In the genomic region with DNA sequence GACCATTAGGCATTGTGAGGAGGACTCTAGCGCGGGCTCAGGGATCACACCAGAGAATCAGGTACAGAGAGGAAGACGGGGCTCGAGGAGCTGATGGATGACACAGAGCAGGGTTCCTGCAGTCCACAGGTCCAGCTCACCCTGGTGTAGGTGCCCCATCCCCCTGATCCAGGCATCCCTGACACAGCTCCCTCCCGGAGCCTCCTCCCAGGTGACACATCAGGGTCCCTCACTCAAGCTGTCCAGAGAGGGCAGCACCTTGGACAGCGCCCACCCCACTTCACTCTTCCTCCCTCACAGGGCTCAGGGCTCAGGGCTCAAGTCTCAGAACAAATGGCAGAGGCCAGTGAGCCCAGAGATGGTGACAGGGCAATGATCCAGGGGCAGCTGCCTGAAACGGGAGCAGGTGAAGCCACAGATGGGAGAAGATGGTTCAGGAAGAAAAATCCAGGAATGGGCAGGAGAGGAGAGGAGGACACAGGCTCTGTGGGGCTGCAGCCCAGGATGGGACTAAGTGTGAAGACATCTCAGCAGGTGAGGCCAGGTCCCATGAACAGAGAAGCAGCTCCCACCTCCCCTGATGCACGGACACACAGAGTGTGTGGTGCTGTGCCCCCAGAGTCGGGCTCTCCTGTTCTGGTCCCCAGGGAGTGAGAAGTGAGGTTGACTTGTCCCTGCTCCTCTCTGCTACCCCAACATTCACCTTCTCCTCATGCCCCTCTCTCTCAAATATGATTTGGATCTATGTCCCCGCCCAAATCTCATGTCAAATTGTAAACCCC, we compare ENCODE assay signal across 11 cellular contexts. TPM values are rescaled to one million over a fixed set of nuclear protein-coding genes. Genes with fewer than 3 reads are reported as not detected.
A peak's percentile ranks its signal among the peaks of the same experiment; 100 is the strongest.
DNase-seq lines count a peak whose midpoint lies in the region; ATAC-seq and TF ChIP-seq lines count a peak whose summit lies in the region.
"Had no signal": no experiment of that assay in that cellular context is flagged by ENCODE, and none has a peak within 500 bp of the region (broad histone marks: within the 10 kb centered on the region; RNA-seq: fewer than 3 reads in every experiment).

No MANE protein-coding gene starts in this region.

- H3K36me3 Mint-ChIP-seq in activated CD8-positive, alpha-beta T cell treated with anti-CD3 and anti-CD28 coated beads for 36 hours (ENCODE audit: low read depth), result no peaks in the 10 kb centered on the region

- no peak for TF ChIP-seq CTCF in left ventricle myocardium inferior (IDR thresholded peaks at IDR 0.05; ENCODE audit: borderline replicate concordance)
- TF ChIP-seq CTCF in activated CD8-positive, alpha-beta T cell treated with anti-CD3 and anti-CD28 coated beads for 36 hours (IDR thresholded peaks at IDR 0.05), result no peak

- peaks cover 37% of the 10 kb centered on the region for H3K27me3 Mint-ChIP-seq in activated CD8-positive, alpha-beta T cell treated with anti-CD3 and anti-CD28 coated beads for 36 hours

- no peak overlapping the region for H3K4me3 Mint-ChIP-seq in activated CD8-positive, alpha-beta T cell treated with anti-CD3 and anti-CD28 coated beads for 36 hours

- no peak for ATAC-seq in Right ventricle myocardium superior (ENCODE audit: poor library complexity)
- no peak for ATAC-seq in activated CD8-positive, alpha-beta T cell treated with anti-CD3 and anti-CD28 coated beads for 36 hours
- ATAC-seq: foreskin keratinocyte had no signal

- H3K4me1 Mint-ChIP-seq in activated CD8-positive, alpha-beta T cell treated with anti-CD3 and anti-CD28 coated beads for 36 hours (ENCODE audit: low read depth), result no peaks in the 10 kb centered on the region

- no peaks in the 10 kb centered on the region for H3K36me3 ChIP-seq in left ventricle myocardium inferior
- H3K36me3 ChIP-seq: vagina had no signal

- H3K27me3 ChIP-seq in left ventricle myocardium inferior (ENCODE audit: low read depth), result peaks cover 88% of the 10 kb centered on the region
- H3K27me3 ChIP-seq: foreskin keratinocyte, vagina had no signal

- CTCF ChIA-PET in activated CD8-positive, alpha-beta T cell treated with anti-CD3 and anti-CD28 coated beads for 36 hours (lab: Charles Lee), result interaction anchor here (0.8 to 3.1 kb wide), 8 partner anchors 15 to 88 kb away, joined by 3 to 50 read pairs (median 12); partner anchors contain the start of gene CEACAM6

- H3K27ac ChIP-seq in left ventricle myocardium inferior (replicated peaks), result no peak overlapping the region
- H3K27ac ChIP-seq: foreskin keratinocyte, vagina had no signal

- DNase-seq in left ventricle myocardium inferior (peak; percentile 18), Right ventricle myocardium superior (no peak), iPS-NIHi11 (ENCODE audit: low spot score) (peak; percentile 47), DMS153 treated with DMSO at 0.1 percent for 48 hours (lab: John Stamatoyannopoulos, UW; ENCODE audit: unreplicated experiment) (no peak), superior temporal gyrus (ENCODE audit: extremely low spot score) (no peak), NCI-H2227 treated with DMSO at 0.1 percent for 48 hours (lab: John Stamatoyannopoulos, UW) (no peak), 8988T (no peak)
- peak; percentile 58 for DNase-seq in activated CD8-positive, alpha-beta T cell treated with anti-CD3 and anti-CD28 coated beads for 36 hours
- DNase-seq: foreskin keratinocyte, NCI-H1417 treated with DMSO at 0.1 percent for 48 hours had no signal

- H3K9me3 ChIP-seq in left ventricle myocardium inferior (replicated peaks), result no peaks in the 10 kb centered on the region
- H3K9me3 ChIP-seq: vagina had no signal

- intact Hi-C loops in left ventricle myocardium inferior (cut with micrococcal nuclease) (no loop called here), Right ventricle myocardium superior (cut with DNase I) (no loop called here)
- intact Hi-C loops in activated CD8-positive, alpha-beta T cell treated with anti-CD3 and anti-CD28 coated beads for 36 hours (cut with micrococcal nuclease), result loop anchor here (2.0 kb wide), 1 partner anchor 41 kb away; no protein-coding TSS in a partner anchor

- H3K4me3 ChIP-seq in left ventricle myocardium inferior, result no peak overlapping the region
- H3K4me3 ChIP-seq: vagina had no signal

- H3K4me1 ChIP-seq in left ventricle myocardium inferior, result no peaks in the 10 kb centered on the region
- H3K4me1 ChIP-seq: foreskin keratinocyte, vagina had no signal

- no peak overlapping the region for H3K27ac Mint-ChIP-seq in activated CD8-positive, alpha-beta T cell treated with anti-CD3 and anti-CD28 coated beads for 36 hours

- POLR2A ChIA-PET in activated CD8-positive, alpha-beta T cell treated with anti-CD3 and anti-CD28 coated beads for 36 hours (lab: Charles Lee), result no interaction called here

- H3K9me3 Mint-ChIP-seq in activated CD8-positive, alpha-beta T cell treated with anti-CD3 and anti-CD28 coated beads for 36 hours, result no peaks in the 10 kb centered on the region

RNA-seq across cellular contexts. Expression of gene CEACAM5, which starts 2.8 kb away (rescaled TPM):
- total RNA-seq in left ventricle myocardium inferior, result 0.19 TPM
- total RNA-seq in Right ventricle myocardium superior, result not detected
- not detected for total RNA-seq in activated CD8-positive, alpha-beta T cell treated with anti-CD3 and anti-CD28 coated beads for 36 hours
- total RNA-seq: foreskin keratinocyte had no signal

RNA-seq across cellular contexts. Expression of gene CEACAM7, which starts 17.5 kb away (rescaled TPM):
- total RNA-seq in left ventricle myocardium inferior (0.16 TPM), Right ventricle myocardium superior (not detected)
- not detected for total RNA-seq in activated CD8-positive, alpha-beta T cell treated with anti-CD3 and anti-CD28 coated beads for 36 hours
- total RNA-seq: foreskin keratinocyte had no signal

RNA-seq across cellular contexts. Expression of gene CEACAM6, which starts 49.7 kb away (rescaled TPM):
- total RNA-seq in left ventricle myocardium inferior, result 0.11 TPM
- total RNA-seq in Right ventricle myocardium superior, result not detected
- not detected for total RNA-seq in activated CD8-positive, alpha-beta T cell treated with anti-CD3 and anti-CD28 coated beads for 36 hours

Comparison
In these comparisons a context has a peak if more than half of its experiments do, and no peak if none do; other contexts are left out.
1. DNase-seq: peak in left ventricle myocardium inferior (single experiment), activated CD8-positive, alpha-beta T cell treated with anti-CD3 and anti-CD28 coated beads for 36 hours (single experiment) and iPS-NIHi11 (single experiment); none in Right ventricle myocardium superior (single experiment), DMS153 treated with DMSO at 0.1 percent for 48 hours (single experiment), superior temporal gyrus (single experiment), NCI-H2227 treated with DMSO at 0.1 percent for 48 hours (single experiment) and 8988T (single experiment).